Comparison of ENCODE assay signal across 1 cellular context in the genomic region with DNA sequence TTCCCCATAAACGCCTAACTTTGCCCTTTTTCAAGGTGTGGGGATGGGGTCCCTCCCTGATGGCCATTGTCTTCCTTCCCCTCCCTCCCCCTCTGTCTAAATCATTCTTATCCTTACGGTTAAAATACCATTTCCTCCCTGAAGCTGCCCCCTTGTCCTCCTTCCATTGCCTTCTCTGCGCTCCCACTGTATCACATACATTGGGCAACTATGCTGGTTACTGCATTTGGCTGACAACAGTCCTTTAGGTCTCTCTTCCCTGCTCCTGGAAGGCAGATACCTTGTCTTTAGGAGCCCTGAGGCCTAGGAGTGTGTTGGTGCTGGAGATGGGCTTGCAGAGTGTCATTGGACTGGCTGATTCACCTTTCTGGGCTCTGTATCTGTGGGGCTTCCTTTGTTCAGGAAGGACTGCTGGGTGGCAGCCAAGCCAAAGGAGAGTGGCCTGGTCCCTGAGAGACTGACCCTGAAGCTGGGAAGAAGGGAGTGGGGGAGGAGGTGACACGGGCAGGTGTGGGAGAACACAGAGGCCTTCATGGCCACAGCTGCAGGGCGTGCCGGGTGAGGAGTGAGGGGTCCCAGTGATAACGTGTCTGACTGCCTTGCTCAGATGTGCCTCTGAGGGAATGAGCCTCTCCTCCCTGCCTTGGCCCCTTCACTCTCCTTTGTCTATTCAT.
TF ChIP-seq lines count a peak whose summit lies in the region.

No MANE protein-coding gene starts in this region.

TF ChIP-seq in GM23338, 12 proteins besides CTCF, POLR2A, EP300 and RAD21:
- TF ChIP-seq, protein P1, sequence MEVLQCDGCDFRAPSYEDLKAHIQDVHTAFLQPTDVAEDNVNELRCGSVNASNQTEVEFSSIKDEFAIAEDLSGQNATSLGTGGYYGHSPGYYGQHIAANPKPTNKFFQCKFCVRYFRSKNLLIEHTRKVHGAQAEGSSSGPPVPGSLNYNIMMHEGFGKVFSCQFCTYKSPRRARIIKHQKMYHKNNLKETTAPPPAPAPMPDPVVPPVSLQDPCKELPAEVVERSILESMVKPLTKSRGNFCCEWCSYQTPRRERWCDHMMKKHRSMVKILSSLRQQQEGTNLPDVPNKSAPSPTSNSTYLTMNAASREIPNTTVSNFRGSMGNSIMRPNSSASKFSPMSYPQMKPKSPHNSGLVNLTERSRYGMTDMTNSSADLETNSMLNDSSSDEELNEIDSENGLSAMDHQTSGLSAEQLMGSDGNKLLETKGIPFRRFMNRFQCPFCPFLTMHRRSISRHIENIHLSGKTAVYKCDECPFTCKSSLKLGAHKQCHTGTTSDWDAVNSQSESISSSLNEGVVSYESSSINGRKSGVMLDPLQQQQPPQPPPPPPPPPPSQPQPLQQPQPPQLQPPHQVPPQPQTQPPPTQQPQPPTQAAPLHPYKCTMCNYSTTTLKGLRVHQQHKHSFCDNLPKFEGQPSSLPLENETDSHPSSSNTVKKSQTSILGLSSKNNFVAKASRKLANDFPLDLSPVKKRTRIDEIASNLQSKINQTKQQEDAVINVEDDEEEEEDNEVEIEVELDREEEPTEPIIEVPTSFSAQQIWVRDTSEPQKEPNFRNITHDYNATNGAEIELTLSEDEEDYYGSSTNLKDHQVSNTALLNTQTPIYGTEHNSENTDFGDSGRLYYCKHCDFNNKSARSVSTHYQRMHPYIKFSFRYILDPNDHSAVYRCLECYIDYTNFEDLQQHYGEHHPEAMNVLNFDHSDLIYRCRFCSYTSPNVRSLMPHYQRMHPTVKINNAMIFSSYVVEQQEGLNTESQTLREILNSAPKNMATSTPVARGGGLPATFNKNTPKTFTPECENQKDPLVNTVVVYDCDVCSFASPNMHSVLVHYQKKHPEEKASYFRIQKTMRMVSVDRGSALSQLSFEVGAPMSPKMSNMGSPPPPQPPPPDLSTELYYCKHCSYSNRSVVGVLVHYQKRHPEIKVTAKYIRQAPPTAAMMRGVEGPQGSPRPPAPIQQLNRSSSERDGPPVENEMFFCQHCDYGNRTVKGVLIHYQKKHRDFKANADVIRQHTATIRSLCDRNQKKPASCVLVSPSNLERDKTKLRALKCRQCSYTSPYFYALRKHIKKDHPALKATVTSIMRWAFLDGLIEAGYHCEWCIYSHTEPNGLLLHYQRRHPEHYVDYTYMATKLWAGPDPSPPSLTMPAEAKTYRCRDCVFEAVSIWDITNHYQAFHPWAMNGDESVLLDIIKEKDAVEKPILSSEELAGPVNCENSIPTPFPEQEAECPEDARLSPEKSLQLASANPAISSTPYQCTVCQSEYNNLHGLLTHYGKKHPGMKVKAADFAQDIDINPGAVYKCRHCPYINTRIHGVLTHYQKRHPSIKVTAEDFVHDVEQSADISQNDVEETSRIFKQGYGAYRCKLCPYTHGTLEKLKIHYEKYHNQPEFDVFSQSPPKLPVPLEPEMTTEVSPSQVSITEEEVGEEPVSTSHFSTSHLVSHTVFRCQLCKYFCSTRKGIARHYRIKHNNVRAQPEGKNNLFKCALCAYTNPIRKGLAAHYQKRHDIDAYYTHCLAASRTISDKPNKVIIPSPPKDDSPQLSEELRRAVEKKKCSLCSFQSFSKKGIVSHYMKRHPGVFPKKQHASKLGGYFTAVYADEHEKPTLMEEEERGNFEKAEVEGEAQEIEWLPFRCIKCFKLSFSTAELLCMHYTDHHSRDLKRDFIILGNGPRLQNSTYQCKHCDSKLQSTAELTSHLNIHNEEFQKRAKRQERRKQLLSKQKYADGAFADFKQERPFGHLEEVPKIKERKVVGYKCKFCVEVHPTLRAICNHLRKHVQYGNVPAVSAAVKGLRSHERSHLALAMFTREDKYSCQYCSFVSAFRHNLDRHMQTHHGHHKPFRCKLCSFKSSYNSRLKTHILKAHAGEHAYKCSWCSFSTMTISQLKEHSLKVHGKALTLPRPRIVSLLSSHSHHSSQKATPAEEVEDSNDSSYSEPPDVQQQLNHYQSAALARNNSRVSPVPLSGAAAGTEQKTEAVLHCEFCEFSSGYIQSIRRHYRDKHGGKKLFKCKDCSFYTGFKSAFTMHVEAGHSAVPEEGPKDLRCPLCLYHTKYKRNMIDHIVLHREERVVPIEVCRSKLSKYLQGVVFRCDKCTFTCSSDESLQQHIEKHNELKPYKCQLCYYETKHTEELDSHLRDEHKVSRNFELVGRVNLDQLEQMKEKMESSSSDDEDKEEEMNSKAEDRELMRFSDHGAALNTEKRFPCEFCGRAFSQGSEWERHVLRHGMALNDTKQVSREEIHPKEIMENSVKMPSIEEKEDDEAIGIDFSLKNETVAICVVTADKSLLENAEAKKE (CRISPR knock-in tag; IDR thresholded peaks at IDR 0.05): no peak
- no peak for TF ChIP-seq CREB1 (CRISPR knock-in tag; IDR thresholded peaks at IDR 0.05; ENCODE audit: low read depth)
- no peak for TF ChIP-seq NANOG (IDR thresholded peaks at IDR 0.05; ENCODE audit: borderline replicate concordance)
- TF ChIP-seq, protein P2, sequence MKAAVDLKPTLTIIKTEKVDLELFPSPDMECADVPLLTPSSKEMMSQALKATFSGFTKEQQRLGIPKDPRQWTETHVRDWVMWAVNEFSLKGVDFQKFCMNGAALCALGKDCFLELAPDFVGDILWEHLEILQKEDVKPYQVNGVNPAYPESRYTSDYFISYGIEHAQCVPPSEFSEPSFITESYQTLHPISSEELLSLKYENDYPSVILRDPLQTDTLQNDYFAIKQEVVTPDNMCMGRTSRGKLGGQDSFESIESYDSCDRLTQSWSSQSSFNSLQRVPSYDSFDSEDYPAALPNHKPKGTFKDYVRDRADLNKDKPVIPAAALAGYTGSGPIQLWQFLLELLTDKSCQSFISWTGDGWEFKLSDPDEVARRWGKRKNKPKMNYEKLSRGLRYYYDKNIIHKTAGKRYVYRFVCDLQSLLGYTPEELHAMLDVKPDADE (IDR thresholded peaks at IDR 0.05): no peak
- no peak for TF ChIP-seq STAT1 (IDR thresholded peaks at IDR 0.05; ENCODE audit: unreplicated experiment)
- no peak for TF ChIP-seq POLR2AphosphoS5 (IDR thresholded peaks at IDR 0.05; ENCODE audit: low read depth)
- TF ChIP-seq, protein P3, sequence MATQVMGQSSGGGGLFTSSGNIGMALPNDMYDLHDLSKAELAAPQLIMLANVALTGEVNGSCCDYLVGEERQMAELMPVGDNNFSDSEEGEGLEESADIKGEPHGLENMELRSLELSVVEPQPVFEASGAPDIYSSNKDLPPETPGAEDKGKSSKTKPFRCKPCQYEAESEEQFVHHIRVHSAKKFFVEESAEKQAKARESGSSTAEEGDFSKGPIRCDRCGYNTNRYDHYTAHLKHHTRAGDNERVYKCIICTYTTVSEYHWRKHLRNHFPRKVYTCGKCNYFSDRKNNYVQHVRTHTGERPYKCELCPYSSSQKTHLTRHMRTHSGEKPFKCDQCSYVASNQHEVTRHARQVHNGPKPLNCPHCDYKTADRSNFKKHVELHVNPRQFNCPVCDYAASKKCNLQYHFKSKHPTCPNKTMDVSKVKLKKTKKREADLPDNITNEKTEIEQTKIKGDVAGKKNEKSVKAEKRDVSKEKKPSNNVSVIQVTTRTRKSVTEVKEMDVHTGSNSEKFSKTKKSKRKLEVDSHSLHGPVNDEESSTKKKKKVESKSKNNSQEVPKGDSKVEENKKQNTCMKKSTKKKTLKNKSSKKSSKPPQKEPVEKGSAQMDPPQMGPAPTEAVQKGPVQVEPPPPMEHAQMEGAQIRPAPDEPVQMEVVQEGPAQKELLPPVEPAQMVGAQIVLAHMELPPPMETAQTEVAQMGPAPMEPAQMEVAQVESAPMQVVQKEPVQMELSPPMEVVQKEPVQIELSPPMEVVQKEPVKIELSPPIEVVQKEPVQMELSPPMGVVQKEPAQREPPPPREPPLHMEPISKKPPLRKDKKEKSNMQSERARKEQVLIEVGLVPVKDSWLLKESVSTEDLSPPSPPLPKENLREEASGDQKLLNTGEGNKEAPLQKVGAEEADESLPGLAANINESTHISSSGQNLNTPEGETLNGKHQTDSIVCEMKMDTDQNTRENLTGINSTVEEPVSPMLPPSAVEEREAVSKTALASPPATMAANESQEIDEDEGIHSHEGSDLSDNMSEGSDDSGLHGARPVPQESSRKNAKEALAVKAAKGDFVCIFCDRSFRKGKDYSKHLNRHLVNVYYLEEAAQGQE (IDR thresholded peaks at IDR 0.05; ENCODE audit: unreplicated experiment): no peak
- TF ChIP-seq EZH2 (IDR thresholded peaks at IDR 0.05; ENCODE audit: low read depth, unreplicated experiment): peak; percentile 54
- TF ChIP-seq ZNF114 (CRISPR knock-in tag; IDR thresholded peaks at IDR 0.05): no peak
